In the genomic region with DNA sequence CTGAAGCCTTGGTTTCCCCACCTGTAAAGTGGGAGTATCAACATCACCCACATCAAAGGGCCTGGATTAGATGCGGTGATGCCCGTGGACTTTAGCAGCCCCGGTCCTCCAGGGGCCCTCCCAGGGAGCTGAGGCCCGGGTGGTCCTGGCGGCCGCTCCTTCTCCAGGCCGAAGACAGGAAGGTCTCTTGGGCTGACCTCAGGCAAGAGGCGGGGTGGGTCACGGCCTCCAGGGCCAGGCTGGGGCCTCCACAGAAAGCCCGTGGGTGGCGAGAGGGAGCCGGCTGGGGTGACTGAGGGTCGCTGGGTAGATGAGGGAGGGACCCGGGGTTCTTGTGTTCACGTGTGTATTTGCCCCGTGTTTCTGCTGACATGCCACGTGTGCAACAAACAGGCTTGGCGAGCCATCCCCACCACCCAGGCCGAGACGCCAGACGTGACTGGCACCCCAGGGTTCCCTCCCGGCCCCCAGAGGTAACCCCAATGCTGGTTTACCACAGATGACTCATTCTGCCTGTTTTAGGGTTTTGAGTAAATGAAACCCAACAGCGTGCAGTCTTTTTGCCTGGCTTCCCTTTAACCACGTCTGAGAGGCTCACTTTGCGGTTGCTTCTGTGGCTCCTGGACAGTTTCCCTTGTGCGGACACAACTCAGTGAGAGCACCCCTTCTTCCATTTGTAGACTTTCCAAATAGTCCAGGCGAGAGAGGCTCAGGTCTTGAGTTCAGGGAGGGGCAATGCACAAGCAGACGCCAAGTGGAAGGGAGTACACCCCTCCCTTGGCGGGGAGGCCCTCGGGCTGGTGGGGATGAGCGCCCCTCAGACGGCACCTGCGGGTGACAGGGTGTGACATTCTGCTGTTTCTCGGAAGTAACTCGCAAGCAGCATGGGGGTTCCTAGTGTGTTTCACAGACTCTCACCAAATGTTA, we compare ENCODE assay signal across 8 cellular contexts. TPM values are rescaled to one million over a fixed set of nuclear protein-coding genes. Genes with fewer than 3 reads are reported as not detected.
DNase-seq lines count a peak whose midpoint lies in the region; ATAC-seq lines count a peak whose summit lies in the region.

No MANE protein-coding gene starts in this region.

- ATAC-seq in GM19035 (IDR thresholded peaks at IDR 0.05; ENCODE audit: unreplicated experiment) (peak; percentile 56), T-cell (replicated peaks in 1 of 4) (peak; percentile 57 to 84 (median 68)), HG02938 (IDR thresholded peaks at IDR 0.05; ENCODE audit: unreplicated experiment) (no peak)

- no peaks in the 10 kb centered on the region for H3K36me3 Mint-ChIP-seq in T-cell
- no peaks in the 10 kb centered on the region for H3K36me3 Mint-ChIP-seq in activated naive CD4-positive, alpha-beta T cell treated with anti-CD3 and anti-CD28 coated beads, Interleukin-2, amount 10 ng/mL, durations not matched to agents 7 days and 5 days

- no peaks in the 10 kb centered on the region for H3K9me3 Mint-ChIP-seq in T-cell
- no peaks in the 10 kb centered on the region for H3K9me3 Mint-ChIP-seq in activated naive CD4-positive, alpha-beta T cell treated with anti-CD3 and anti-CD28 coated beads, Interleukin-2, amount 10 ng/mL, durations not matched to agents 7 days and 5 days

- POLR2A ChIA-PET in T-cell (lab: Charles Lee): no interaction called here

- H3K4me3 Mint-ChIP-seq in T-cell: peak overlapping the region in 1 of 3 donors; percentile 43
- no peak overlapping the region for H3K4me3 Mint-ChIP-seq in activated naive CD4-positive, alpha-beta T cell treated with anti-CD3 and anti-CD28 coated beads, Interleukin-2, amount 10 ng/mL, durations not matched to agents 7 days and 5 days

- CTCF ChIA-PET in T-cell (lab: Charles Lee): no interaction called here
- CTCF ChIA-PET in activated naive CD4-positive, alpha-beta T cell treated with anti-CD3 and anti-CD28 coated beads, Interleukin-2, amount 10 ng/mL, durations not matched to agents 7 days and 5 days (lab: Charles Lee): no interaction called here

- peak overlapping the region in 1 of 2 donors; percentile 43 for H3K27ac Mint-ChIP-seq in T-cell
- no peak overlapping the region for H3K27ac Mint-ChIP-seq in activated naive CD4-positive, alpha-beta T cell treated with anti-CD3 and anti-CD28 coated beads, Interleukin-2, amount 10 ng/mL, durations not matched to agents 7 days and 5 days

- DNase-seq in T-cell (peak in 25 of 34 experiments; percentile 11 to 66 (median 48)), RKO (ENCODE audit: low spot score) (no peak), MG63 (no peak), AG08395 (ENCODE audit: low spot score) (no peak)
- DNase-seq in activated naive CD4-positive, alpha-beta T cell treated with anti-CD3 and anti-CD28 coated beads, Interleukin-2, amount 10 ng/mL, durations not matched to agents 7 days and 5 days: peak; percentile 25
- peak; percentile 4 to 36 (median 15) for DNase-seq in stimulated activated CD4-positive, alpha-beta T cell treated with anti-CD3 and anti-CD28 coated beads, TNF-alpha, amount 100 ng/mL, for 48 hours (ENCODE audit: low read depth in 3 of 3)

- peaks cover 0 to 20% (median 16%) of the 10 kb centered on the region in 3 donors for H3K4me1 Mint-ChIP-seq in T-cell
- H3K4me1 Mint-ChIP-seq in activated naive CD4-positive, alpha-beta T cell treated with anti-CD3 and anti-CD28 coated beads, Interleukin-2, amount 10 ng/mL, durations not matched to agents 7 days and 5 days: no peaks in the 10 kb centered on the region

- H3K27me3 ChIP-seq in MG63: no peaks in the 10 kb centered on the region

- no peaks in the 10 kb centered on the region for H3K36me3 ChIP-seq in MG63

- peaks cover 4 to 11% of the 10 kb centered on the region in 2 donors for H3K27me3 Mint-ChIP-seq in T-cell
- peaks cover 39% of the 10 kb centered on the region for H3K27me3 Mint-ChIP-seq in activated naive CD4-positive, alpha-beta T cell treated with anti-CD3 and anti-CD28 coated beads, Interleukin-2, amount 10 ng/mL, durations not matched to agents 7 days and 5 days

- H3K4me3 ChIP-seq in MG63: no peak overlapping the region

- H3K9me3 ChIP-seq in MG63: no peaks in the 10 kb centered on the region

RNA-seq across cellular contexts. Expression of gene C13orf46, which starts 42.9 kb away (rescaled TPM):
- total RNA-seq in T-cell: 10 to 100 TPM; 18.4 to 33.9 (median 25.3) TPM
- not detected in 2 replicates for total RNA-seq in MG63 (2014; rRNA removed; shearing (Covaris generic); ENCODE audit: low replicate concordance)

Comparison
In these comparisons a context has a peak if more than half of its experiments do, and no peak if none do; other contexts are left out.
1. DNase-seq: peak in T-cell (25 of 34), activated naive CD4-positive, alpha-beta T cell treated with anti-CD3 and anti-CD28 coated beads, Interleukin-2, amount 10 ng/mL, durations not matched to agents 7 days and 5 days (single experiment) and stimulated activated CD4-positive, alpha-beta T cell treated with anti-CD3 and anti-CD28 coated beads, TNF-alpha, amount 100 ng/mL, for 48 hours (3 of 3); none in RKO (single experiment), MG63 (single experiment) and AG08395 (single experiment).
2. RNA of gene C13orf46, which starts 42.9 kb away (total RNA-seq): 18.4 to 33.9 TPM in T-cell; not detected in MG63; every median in the first group is over 10 times any median in the second.